21 cellular contexts compared by ENCODE assay signal in the genomic region with DNA sequence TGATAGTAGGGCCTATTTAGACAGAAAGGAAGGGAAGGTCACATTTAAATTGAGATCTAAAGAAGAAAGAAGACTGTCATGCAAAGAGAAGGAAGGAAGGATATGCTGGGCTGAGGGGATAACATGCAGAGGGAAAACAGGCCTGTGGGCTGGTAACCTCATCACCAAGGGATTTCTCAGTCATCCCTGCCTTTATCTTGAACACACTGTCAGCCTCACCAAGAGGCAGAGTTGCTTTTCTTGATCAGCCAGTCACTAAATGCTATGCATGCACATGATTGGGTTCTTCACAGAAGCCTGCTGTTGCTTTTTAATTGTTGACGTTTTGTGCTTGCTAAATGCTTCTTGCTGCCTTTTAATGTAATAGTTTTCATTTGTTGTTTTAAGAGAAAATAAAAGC.
DNase-seq lines count a peak whose midpoint lies in the region; ATAC-seq and TF ChIP-seq lines count a peak whose summit lies in the region.
"Had no signal": no experiment of that assay in that cellular context is flagged by ENCODE, and none has a peak within 500 bp of the region (broad histone marks: within the 10 kb centered on the region; RNA-seq: fewer than 3 reads in every experiment).

No MANE protein-coding gene starts in this region.

- peaks cover 3% of the 10 kb centered on the region; the same call in 1 of the 2 replicates for H3F3A ChIP-seq in OCI-LY1 (ENCODE audit: insufficient read depth, low read length)

- H3K9me3 ChIP-seq in OCI-LY1 (ENCODE audit: low read length) (peaks cover 8% of the 10 kb centered on the region), upper lobe of left lung (no peaks in the 10 kb centered on the region), left lung (no peaks in the 10 kb centered on the region)
- H3K9me3 ChIP-seq: HAP-1 had no signal

- H3K4me3 ChIP-seq in OCI-LY1 (ENCODE audit: low read depth, low read length, poor library complexity, severe bottlenecking) (no peak overlapping the region), upper lobe of left lung (no peak overlapping the region), left lung (no peak overlapping the region)
- H3K4me3 ChIP-seq: HAP-1, SJCRH30 had no signal

- TF ChIP-seq CTCF in OCI-LY1 (IDR thresholded peaks at IDR 0.05; ENCODE audit: low read length): no peak
- no peak for TF ChIP-seq CTCF in WTC11 (IDR thresholded peaks at IDR 0.05)
- TF ChIP-seq CTCF in upper lobe of left lung (IDR thresholded peaks at IDR 0.05): no peak
- TF ChIP-seq CTCF in left lung (IDR thresholded peaks at IDR 0.05): no peak

- peaks cover 10% of the 10 kb centered on the region for H3K4me1 Mint-ChIP-seq in WTC11

- 70 to 89% methylated on average over 1 of the region's 1 CpG for WGBS in upper lobe of left lung, 2 donors

- no peaks in the 10 kb centered on the region for H3K27me3 Mint-ChIP-seq in WTC11 (ENCODE audit: low read depth)

- POLR2A ChIA-PET in WTC11 (lab: Charles Lee): no interaction called here

- no peak overlapping the region for H3K9ac ChIP-seq in OCI-LY1 (ENCODE audit: low read length)

- H3K4me3 Mint-ChIP-seq in WTC11: no peak overlapping the region
- H3K4me3 Mint-ChIP-seq: CD8-positive, alpha-beta T cell had no signal

- H3K27ac ChIP-seq in OCI-LY1 (ENCODE audit: low read depth, low read length, poor library complexity, severe bottlenecking) (peak overlapping the region; percentile 56), upper lobe of left lung (no peak overlapping the region), left lung (no peak overlapping the region)
- H3K27ac ChIP-seq: HL-60, SJCRH30 had no signal

- H3K36me3 Mint-ChIP-seq in WTC11: no peaks in the 10 kb centered on the region
- H3K36me3 Mint-ChIP-seq: CD8-positive, alpha-beta T cell had no signal

- H3K4me1 ChIP-seq in OCI-LY1 (ENCODE audit: insufficient read depth, low read length, severe bottlenecking) (peaks cover 22% of the 10 kb centered on the region), upper lobe of left lung (no peaks in the 10 kb centered on the region), left lung (no peaks in the 10 kb centered on the region)
- H3K4me1 ChIP-seq: HAP-1, SJCRH30 had no signal

- H3K36me3 ChIP-seq in OCI-LY1 (ENCODE audit: insufficient read depth, low read length) (peaks cover 54% of the 10 kb centered on the region), upper lobe of left lung (no peaks in the 10 kb centered on the region), left lung (no peaks in the 10 kb centered on the region)
- H3K36me3 ChIP-seq: HAP-1 had no signal

- no peak for DNase-seq in WTC11 (ENCODE audit: low spot score)
- DNase-seq in left kidney (ENCODE audit: low read depth, low spot score): peak; percentile 5
- DNase-seq in upper lobe of left lung: no peak
- no peak for DNase-seq in COLO829 (ENCODE audit: low spot score)
- no peak for DNase-seq in HCEC 1CT
- no peak for DNase-seq in left lung
- DNase-seq: C1 segment of cervical spinal cord; CD8-positive, alpha-beta T cell; DMS53; KG1; NCI-H1105; NCI-H146; NCI-H2029 treated with DMSO at 0.1 percent for 48 hours; NCI-H2171; NCI-H345; NCI-H524 treated with DMSO at 0.1 percent for 48 hours; NCI-H82; SJCRH30 had no signal

- H2AFZ ChIP-seq in OCI-LY1 (ENCODE audit: low read length): no peak overlapping the region

- ATAC-seq in WTC11 (peak; percentile 51; the same call in 1 of the 2 replicates), upper lobe of left lung (ENCODE audit: low FRiP score in 2 of 2) (no peak), left lung (no peak)
- ATAC-seq: CD8-positive, alpha-beta T cell had no signal

- intact Hi-C loops in left lung (cut with DNase I): no loop called here

- no peak for TF ChIP-seq POLR2A in upper lobe of left lung (IDR thresholded peaks at IDR 0.05)

- no peak for TF ChIP-seq EP300 in upper lobe of left lung (IDR thresholded peaks at IDR 0.05)

- H3K27ac Mint-ChIP-seq in WTC11: peak overlapping the region; percentile 21; the same call in 1 of the 2 replicates
- H3K27ac Mint-ChIP-seq: CD8-positive, alpha-beta T cell had no signal

- H4K20me1 ChIP-seq in OCI-LY1 (ENCODE audit: insufficient read depth, low read length): no peaks in the 10 kb centered on the region

- peaks cover 22% of the 10 kb centered on the region; the same call in 1 of the 2 replicates for H3K79me2 ChIP-seq in OCI-LY1 (ENCODE audit: insufficient read depth, low read length)

- H3K9me3 Mint-ChIP-seq in WTC11: peaks cover 4% of the 10 kb centered on the region
- H3K9me3 Mint-ChIP-seq: CD8-positive, alpha-beta T cell had no signal

- CTCF ChIA-PET in WTC11 (lab: Charles Lee): no interaction called here

- no peak overlapping the region for H3K4me2 ChIP-seq in OCI-LY1 (ENCODE audit: low read length)

- H3K27me3 ChIP-seq in OCI-LY1 (ENCODE audit: insufficient read depth, low read length): no peaks in the 10 kb centered on the region
- no peaks in the 10 kb centered on the region for H3K27me3 ChIP-seq in upper lobe of left lung
- H3K27me3 ChIP-seq in left lung: no peaks in the 10 kb centered on the region
- H3K27me3 ChIP-seq: SJCRH30 had no signal

- H3K9me2 ChIP-seq in OCI-LY1 (ENCODE audit: low read depth, low read length): no peaks in the 10 kb centered on the region

TF ChIP-seq in WTC11, 78 proteins besides CTCF, POLR2A, EP300 and RAD21 (continues in another document):
- TF ChIP-seq CREB1 (CRISPR knock-in tag; IDR thresholded peaks at IDR 0.05): no peak
- TF ChIP-seq JAZF1 (CRISPR knock-in tag; IDR thresholded peaks at IDR 0.05): no peak
- TF ChIP-seq, protein P1, sequence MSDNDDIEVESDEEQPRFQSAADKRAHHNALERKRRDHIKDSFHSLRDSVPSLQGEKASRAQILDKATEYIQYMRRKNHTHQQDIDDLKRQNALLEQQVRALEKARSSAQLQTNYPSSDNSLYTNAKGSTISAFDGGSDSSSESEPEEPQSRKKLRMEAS (CRISPR knock-in tag; IDR thresholded peaks at IDR 0.05): no peak
- no peak for TF ChIP-seq KAT7 (CRISPR knock-in tag; IDR thresholded peaks at IDR 0.05; ENCODE audit: borderline replicate concordance)
- TF ChIP-seq, protein P2, sequence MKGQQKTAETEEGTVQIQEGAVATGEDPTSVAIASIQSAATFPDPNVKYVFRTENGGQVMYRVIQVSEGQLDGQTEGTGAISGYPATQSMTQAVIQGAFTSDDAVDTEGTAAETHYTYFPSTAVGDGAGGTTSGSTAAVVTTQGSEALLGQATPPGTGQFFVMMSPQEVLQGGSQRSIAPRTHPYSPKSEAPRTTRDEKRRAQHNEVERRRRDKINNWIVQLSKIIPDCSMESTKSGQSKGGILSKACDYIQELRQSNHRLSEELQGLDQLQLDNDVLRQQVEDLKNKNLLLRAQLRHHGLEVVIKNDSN (CRISPR knock-in tag; IDR thresholded peaks at IDR 0.05): no peak
- no peak for TF ChIP-seq ZNF281 (CRISPR knock-in tag; IDR thresholded peaks at IDR 0.05)
- no peak for TF ChIP-seq JUN (CRISPR knock-in tag; IDR thresholded peaks at IDR 0.05)
- TF ChIP-seq, protein P3, sequence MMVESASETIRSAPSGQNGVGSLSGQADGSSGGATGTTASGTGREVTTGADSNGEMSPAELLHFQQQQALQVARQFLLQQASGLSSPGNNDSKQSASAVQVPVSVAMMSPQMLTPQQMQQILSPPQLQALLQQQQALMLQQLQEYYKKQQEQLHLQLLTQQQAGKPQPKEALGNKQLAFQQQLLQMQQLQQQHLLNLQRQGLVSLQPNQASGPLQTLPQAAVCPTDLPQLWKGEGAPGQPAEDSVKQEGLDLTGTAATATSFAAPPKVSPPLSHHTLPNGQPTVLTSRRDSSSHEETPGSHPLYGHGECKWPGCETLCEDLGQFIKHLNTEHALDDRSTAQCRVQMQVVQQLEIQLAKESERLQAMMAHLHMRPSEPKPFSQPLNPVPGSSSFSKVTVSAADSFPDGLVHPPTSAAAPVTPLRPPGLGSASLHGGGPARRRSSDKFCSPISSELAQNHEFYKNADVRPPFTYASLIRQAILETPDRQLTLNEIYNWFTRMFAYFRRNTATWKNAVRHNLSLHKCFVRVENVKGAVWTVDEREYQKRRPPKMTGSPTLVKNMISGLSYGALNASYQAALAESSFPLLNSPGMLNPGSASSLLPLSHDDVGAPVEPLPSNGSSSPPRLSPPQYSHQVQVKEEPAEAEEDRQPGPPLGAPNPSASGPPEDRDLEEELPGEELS (CRISPR knock-in tag; IDR thresholded peaks at IDR 0.05): no peak
- TF ChIP-seq EMX1 (CRISPR knock-in tag; IDR thresholded peaks at IDR 0.05): no peak
- no peak for TF ChIP-seq E2F4 (CRISPR knock-in tag; IDR thresholded peaks at IDR 0.05; ENCODE audit: borderline replicate concordance, low read depth)
- TF ChIP-seq CBFB (CRISPR knock-in tag; IDR thresholded peaks at IDR 0.05; ENCODE audit: low read depth): no peak
- TF ChIP-seq SP1 (CRISPR knock-in tag; conservative IDR thresholded peaks at IDR 0.05): no peak
